In the genomic region with DNA sequence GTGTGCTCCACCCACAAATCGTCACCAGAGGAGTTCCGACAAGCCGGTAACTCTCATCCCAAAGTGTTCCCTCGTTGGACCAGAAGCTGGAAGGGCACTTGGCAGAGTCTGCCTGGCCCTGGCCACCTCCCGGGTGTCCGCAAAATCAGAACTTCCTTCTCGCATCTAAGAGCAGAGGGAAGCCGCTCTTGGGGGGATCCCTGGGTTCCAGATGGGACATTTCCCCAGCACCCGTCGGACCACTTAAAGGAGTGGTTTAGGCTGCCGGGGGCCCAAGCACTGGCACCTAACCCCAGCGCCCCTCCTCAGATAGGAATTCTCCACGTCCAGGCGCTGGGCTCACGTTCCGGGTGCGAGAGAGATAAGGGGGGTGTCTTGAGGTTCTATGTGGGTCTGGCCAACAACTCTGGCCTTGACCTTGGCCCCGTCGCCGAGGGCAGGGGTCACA, we compare ENCODE assay signal across 8 cellular contexts. TPM values are rescaled to one million over a fixed set of nuclear protein-coding genes. Genes with fewer than 3 reads are reported as not detected.
A peak's percentile ranks its signal among the peaks of the same experiment; 100 is the strongest.
DNase-seq lines count a peak whose midpoint lies in the region; ATAC-seq and TF ChIP-seq lines count a peak whose summit lies in the region.

No MANE protein-coding gene starts in this region.

- H3K4me1 ChIP-seq in DOHH2 (ENCODE audit: control insufficient read depth, low read length): peaks cover 18% of the 10 kb centered on the region
- peaks cover 14% of the 10 kb centered on the region for H3K4me1 ChIP-seq in colonic mucosa

- H3K4me1 Mint-ChIP-seq in nephron: peaks cover 21% of the 10 kb centered on the region

- no peaks in the 10 kb centered on the region for H3K9me2 ChIP-seq in DOHH2 (replicated peaks; ENCODE audit: control insufficient read depth, low read length)

- H3K27ac ChIP-seq in DOHH2 (ENCODE audit: low read depth, low read length) (peak overlapping the region; percentile 16; the same call in 1 of the 2 replicates), colonic mucosa (peak overlapping the region; percentile 64)

- H3K27ac Mint-ChIP-seq in nephron: peak overlapping the region; percentile 75 to 95 (median 95)

- TF ChIP-seq CTCF in DOHH2 (IDR thresholded peaks at IDR 0.05; ENCODE audit: low read depth, low read length, poor library complexity, severe bottlenecking): no peak
- TF ChIP-seq CTCF in colonic mucosa (IDR thresholded peaks at IDR 0.05): no peak
- no peak for TF ChIP-seq CTCF in nephron (IDR thresholded peaks at IDR 0.05; ENCODE audit: unreplicated experiment in 3 of 3)

- H3K4me2 ChIP-seq in DOHH2 (ENCODE audit: low read length): peak overlapping the region; percentile 94

- intact Hi-C loops in colonic mucosa (cut with DNase I): no loop called here

- H3K36me3 ChIP-seq in DOHH2 (ENCODE audit: control insufficient read depth, low read length) (peaks cover 20% of the 10 kb centered on the region), colonic mucosa (no peaks in the 10 kb centered on the region)

- peak overlapping the region; percentile 78 for H3K4me3 ChIP-seq in DOHH2 (ENCODE audit: low read length)
- H3K4me3 ChIP-seq in colonic mucosa: peak overlapping the region; percentile 52

- no peaks in the 10 kb centered on the region for H3K9me3 Mint-ChIP-seq in nephron

- no peaks in the 10 kb centered on the region for H3K27me3 ChIP-seq in DOHH2 (ENCODE audit: control insufficient read depth, low read length)
- H3K27me3 ChIP-seq in colonic mucosa: no peaks in the 10 kb centered on the region

- no peaks in the 10 kb centered on the region for H3F3A ChIP-seq in DOHH2 (ENCODE audit: control insufficient read depth, insufficient read depth)

- H3K9me3 ChIP-seq in DOHH2 (ENCODE audit: control insufficient read depth, insufficient read depth, low read length) (no peaks in the 10 kb centered on the region), colonic mucosa (no peaks in the 10 kb centered on the region)

- DNase-seq in LoVo (ENCODE audit: low spot score) (peak; percentile 41), colonic mucosa (peak; percentile 50), glomerular visceral epithelial cell (ENCODE audit: extremely low spot score) (no peak)

- peaks cover 42% of the 10 kb centered on the region for H3K79me2 ChIP-seq in DOHH2 (ENCODE audit: control insufficient read depth, low read length)

- no peak for ATAC-seq in GM21576 (IDR thresholded peaks at IDR 0.05; ENCODE audit: unreplicated experiment)
- no peak for ATAC-seq in GM19035 (IDR thresholded peaks at IDR 0.05; ENCODE audit: unreplicated experiment)
- ATAC-seq in GM19397 (IDR thresholded peaks at IDR 0.05; ENCODE audit: unreplicated experiment): no peak

- H3K27me3 Mint-ChIP-seq in nephron (ENCODE audit: low read depth): no peaks in the 10 kb centered on the region

- H3K9ac ChIP-seq in colonic mucosa (ENCODE audit: low read depth in 2 of 2, low read length in 2 of 2): peak overlapping the region; percentile 72

- H3K36me3 Mint-ChIP-seq in nephron (ENCODE audit: low read depth): no peaks in the 10 kb centered on the region

- peak overlapping the region; percentile 84 to 94 (median 87) for H3K4me3 Mint-ChIP-seq in nephron

- peaks cover 14% of the 10 kb centered on the region for H4K20me1 ChIP-seq in DOHH2 (ENCODE audit: control insufficient read depth, insufficient read depth, low read depth, low read length)

RNA-seq across cellular contexts. Expression of gene MAP2K7, which starts 0.9 kb away (rescaled TPM):
- 10 to 100 TPM; 26.3 to 38.3 TPM for total RNA-seq in colonic mucosa

RNA-seq across cellular contexts. Expression of gene TGFBR3L, which starts 11.8 kb away (rescaled TPM):
- total RNA-seq in colonic mucosa: not detected

RNA-seq across cellular contexts. Expression of gene LRRC8E, which starts 14.5 kb away (rescaled TPM):
- total RNA-seq in colonic mucosa: 1 to 10 TPM; 2.9 to 4.0 TPM

RNA-seq across cellular contexts. Expression of gene SNAPC2, which starts 17.3 kb away (rescaled TPM):
- 10 to 100 TPM; 13.4 to 15.4 TPM for total RNA-seq in colonic mucosa

RNA-seq across cellular contexts. Expression of gene CTXN1, which starts 23.1 kb away (rescaled TPM):
- total RNA-seq in colonic mucosa: 1 to 10 TPM; 1.5 to 4.4 TPM
